21 cellular contexts compared by ENCODE assay signal in the genomic region with DNA sequence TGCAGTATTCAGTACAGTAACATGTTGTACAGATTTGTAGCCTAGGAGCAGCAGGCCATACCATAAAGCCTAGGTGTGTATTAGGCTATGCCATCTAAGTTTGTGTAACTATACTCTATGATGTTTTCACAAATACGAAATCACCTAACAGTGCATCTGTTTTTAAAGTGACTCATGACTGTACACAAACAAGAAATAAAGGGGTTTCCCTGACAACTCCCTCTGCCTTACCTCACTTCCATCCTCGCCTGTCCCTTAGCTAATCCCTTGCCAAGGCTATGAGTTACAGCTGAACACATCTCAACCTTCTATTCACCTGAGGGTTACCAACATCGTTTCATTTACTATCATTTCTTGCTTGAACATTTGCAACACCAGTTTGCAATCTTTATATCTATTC.
DNase-seq lines count a peak whose midpoint lies in the region; ATAC-seq and TF ChIP-seq lines count a peak whose summit lies in the region.
"Had no signal": no experiment of that assay in that cellular context is flagged by ENCODE, and none has a peak within 500 bp of the region (broad histone marks: within the 10 kb centered on the region; RNA-seq: fewer than 3 reads in every experiment).

No MANE protein-coding gene starts in this region.

- TF ChIP-seq POLR2A in Peyer's patch (IDR thresholded peaks at IDR 0.05): no peak

- no peaks in the 10 kb centered on the region for H3K36me3 Mint-ChIP-seq in stimulated activated effector memory CD8-positive, alpha-beta T cell treated with anti-CD3 and anti-CD28 coated beads, Interleukin-12 subunit alpha, Interleukin-12 subunit beta, amount 100 ng/mL, for 72 hours
- H3K36me3 Mint-ChIP-seq: CD8-positive, alpha-beta T cell had no signal

- no peaks in the 10 kb centered on the region for H3K9me3 ChIP-seq in Peyer's patch

- no peak overlapping the region for H3K4me3 Mint-ChIP-seq in stimulated activated effector memory CD8-positive, alpha-beta T cell treated with anti-CD3 and anti-CD28 coated beads, Interleukin-12 subunit alpha, Interleukin-12 subunit beta, amount 100 ng/mL, for 72 hours
- H3K4me3 Mint-ChIP-seq: CD8-positive, alpha-beta T cell had no signal

- no peaks in the 10 kb centered on the region for H3K4me1 ChIP-seq in Peyer's patch

- peak; percentile 31 for ATAC-seq in stimulated activated effector memory CD8-positive, alpha-beta T cell treated with anti-CD3 and anti-CD28 coated beads, Interleukin-12 subunit alpha, Interleukin-12 subunit beta, amount 100 ng/mL, for 72 hours
- no peak for ATAC-seq in HG03469 (IDR thresholded peaks at IDR 0.05; ENCODE audit: unreplicated experiment)
- ATAC-seq in HG02588 (IDR thresholded peaks at IDR 0.05; ENCODE audit: unreplicated experiment): no peak
- ATAC-seq: CD8-positive, alpha-beta T cell; HepG2; K562 had no signal

- no peak for TF ChIP-seq CTCF in epithelial cell of esophagus (IDR thresholded peaks at IDR 0.05; ENCODE audit: insufficient read depth, low read depth, low read length, missing control alignments)
- no peak for TF ChIP-seq CTCF in Peyer's patch (IDR thresholded peaks at IDR 0.05)

- no peak overlapping the region for H3K4me3 ChIP-seq in epithelial cell of esophagus (ENCODE audit: low read length)
- H3K4me3 ChIP-seq in Peyer's patch: no peak overlapping the region
- H3K4me3 ChIP-seq: K562 had no signal

- DNase-seq in H4 (ENCODE audit: low spot score) (peak; percentile 8), RKO (ENCODE audit: low spot score) (peak; percentile 8), epithelial cell of esophagus (ENCODE audit: low read depth) (peak; percentile 60), Peyer's patch (no peak)
- no peak for DNase-seq in stimulated activated effector memory CD8-positive, alpha-beta T cell treated with anti-CD3 and anti-CD28 coated beads, Interleukin-12 subunit alpha, Interleukin-12 subunit beta, amount 100 ng/mL, for 72 hours (ENCODE audit: low spot score in 2 of 2)
- DNase-seq: C1 segment of cervical spinal cord; CD8-positive, alpha-beta T cell; DMS153; GDM1; NCI-H1105; NCI-H146; NCI-H2029; NCI-H226; NCI-H510A treated with DMSO at 0.1 percent for 48 hours; NCI-H748 treated with DMSO at 0.1 percent for 48 hours; Right ventricle myocardium superior had no signal

- no peaks in the 10 kb centered on the region for H3K36me3 ChIP-seq in Peyer's patch

- H3K4me1 Mint-ChIP-seq in stimulated activated effector memory CD8-positive, alpha-beta T cell treated with anti-CD3 and anti-CD28 coated beads, Interleukin-12 subunit alpha, Interleukin-12 subunit beta, amount 100 ng/mL, for 72 hours: no peaks in the 10 kb centered on the region

- H3K27ac ChIP-seq in Peyer's patch: no peak overlapping the region
- H3K27ac ChIP-seq: HL-60 had no signal

- H3K27me3 ChIP-seq in Peyer's patch: no peaks in the 10 kb centered on the region

- H3K9me3 Mint-ChIP-seq in stimulated activated effector memory CD8-positive, alpha-beta T cell treated with anti-CD3 and anti-CD28 coated beads, Interleukin-12 subunit alpha, Interleukin-12 subunit beta, amount 100 ng/mL, for 72 hours: peaks cover 3% of the 10 kb centered on the region
- H3K9me3 Mint-ChIP-seq: CD8-positive, alpha-beta T cell had no signal

- no peak overlapping the region for H3K27ac Mint-ChIP-seq in stimulated activated effector memory CD8-positive, alpha-beta T cell treated with anti-CD3 and anti-CD28 coated beads, Interleukin-12 subunit alpha, Interleukin-12 subunit beta, amount 100 ng/mL, for 72 hours
- H3K27ac Mint-ChIP-seq: CD8-positive, alpha-beta T cell had no signal

Comparison
In these comparisons a context has a peak if more than half of its experiments do, and no peak if none do; other contexts are left out.
1. DNase-seq: peak in H4 (single experiment), RKO (single experiment) and epithelial cell of esophagus (single experiment); none in stimulated activated effector memory CD8-positive, alpha-beta T cell treated with anti-CD3 and anti-CD28 coated beads, Interleukin-12 subunit alpha, Interleukin-12 subunit beta, amount 100 ng/mL, for 72 hours (0 of 2) and Peyer's patch (0 of 3).